In the genomic region with DNA sequence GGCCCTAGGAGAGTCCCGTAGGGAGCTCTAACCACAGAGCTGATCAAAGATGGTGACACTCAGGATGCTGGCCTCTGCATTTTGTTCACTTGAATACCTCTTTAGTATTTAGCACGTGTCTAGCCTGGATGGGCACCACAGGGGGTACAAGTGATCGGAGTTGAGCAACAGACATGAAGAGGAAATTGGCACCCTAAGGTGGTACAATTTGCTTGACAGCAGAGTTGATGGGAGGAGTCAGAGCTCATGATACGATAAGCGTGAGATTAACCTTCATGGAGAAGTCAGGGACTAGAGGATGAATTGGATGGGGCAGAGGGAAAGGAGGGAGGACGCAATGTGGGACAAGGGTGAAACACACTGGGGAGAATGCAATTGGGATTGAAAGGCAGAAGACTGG, we compare ENCODE assay signal across 21 cellular contexts. TPM values are rescaled to one million over a fixed set of nuclear protein-coding genes. Genes with fewer than 3 reads are reported as not detected.
DNase-seq lines count a peak whose midpoint lies in the region; ATAC-seq, FAIRE-seq and TF ChIP-seq lines count a peak whose summit lies in the region.
"Had no signal": no experiment of that assay in that cellular context is flagged by ENCODE, and none has a peak within 500 bp of the region (broad histone marks: within the 10 kb centered on the region; RNA-seq: fewer than 3 reads in every experiment).

No MANE protein-coding gene starts in this region.

- FAIRE-seq in RCC 7860 (lab: Jason Lieb, UNC), result no peak
- FAIRE-seq: islet of Langerhans had no signal

- peaks cover 0 to 21% (median 14%) of the 10 kb centered on the region in 10 experiments; a peak in 17 of 20 replicates for H3K4me1 ChIP-seq in BLaER1 treated with 17β-estradiol and CSF1 and Interleukin-3, amounts not matched to agents 10 nM and 100 nM
- H3K4me1 ChIP-seq in CD8-positive, alpha-beta memory T cell (ENCODE audit: insufficient read depth, low read length), result no peaks in the 10 kb centered on the region
- H3K4me1 ChIP-seq: heart right ventricle, uterus had no signal

- peaks cover 22% of the 10 kb centered on the region for H3K27me3 Mint-ChIP-seq in progenitor cell of endocrine pancreas
- H3K27me3 Mint-ChIP-seq in CD8-positive, alpha-beta memory T cell, result peaks cover 12 to 17% of the 10 kb centered on the region in 2 donors

- H3K36me3 Mint-ChIP-seq in progenitor cell of endocrine pancreas (ENCODE audit: insufficient read depth), result peaks cover 10% of the 10 kb centered on the region
- peaks cover 5 to 14% (median 6%) of the 10 kb centered on the region in 3 donors for H3K36me3 Mint-ChIP-seq in CD8-positive, alpha-beta memory T cell

- no peak overlapping the region for H3K27ac ChIP-seq in BLaER1 treated with 17β-estradiol and CSF1 and Interleukin-3, amounts not matched to agents 10 nM and 100 nM
- no peak overlapping the region for H3K27ac ChIP-seq in CD8-positive, alpha-beta memory T cell (ENCODE audit: low read depth, low read length)
- H3K27ac ChIP-seq: heart right ventricle, uterus had no signal

- H3K36me3 ChIP-seq in BLaER1 treated with 17β-estradiol and CSF1 and Interleukin-3, amounts not matched to agents 10 nM and 100 nM, result peaks cover 14 to 29% (median 26%) of the 10 kb centered on the region in 11 experiments
- no peaks in the 10 kb centered on the region for H3K36me3 ChIP-seq in CD8-positive, alpha-beta memory T cell (ENCODE audit: insufficient read depth, low read length)
- H3K36me3 ChIP-seq: MG63, uterus had no signal

- no peak for ATAC-seq in GM21381 (IDR thresholded peaks at IDR 0.05; ENCODE audit: unreplicated experiment)
- ATAC-seq: effector memory CD8-positive, alpha-beta T cell; stimulated activated memory B cell treated with anti-CD40 and anti-IgM and Interleukin-4, amounts not matched to agents 10 μg/mL and 1 μg/mL and 100 μg/mL, for 72 hours had no signal

- DNase-seq in NCI-H748 (lab: John Stamatoyannopoulos, UW; ENCODE audit: unreplicated experiment) (peak; percentile 16), NCI-H748 treated with DMSO at 0.1 percent for 48 hours (lab: John Stamatoyannopoulos, UW) (no peak), RCC 7860 (ENCODE audit: low spot score) (peak; percentile 9), progenitor cell of endocrine pancreas (ENCODE audit: low spot score, unreplicated experiment) (no peak), NCI-H524 (lab: John Stamatoyannopoulos, UW) (no peak)
- DNase-seq in CD8-positive, alpha-beta memory T cell, result no peak
- DNase-seq: activated CD4-positive, alpha-beta T cell treated with anti-CD3 and anti-CD28 coated beads for 1 hour; activated T-cell treated with anti-CD3 and anti-CD28 coated beads, Interleukin-2, amount 50 U/mL, for 1 hour; amygdala; effector memory CD8-positive, alpha-beta T cell; heart right ventricle; mammary epithelial cell; MG63; naive B cell; NCI-H2081 treated with DMSO at 0.1 percent for 48 hours; SHP77; uterus had no signal

- no peaks in the 10 kb centered on the region for H3K9me3 Mint-ChIP-seq in progenitor cell of endocrine pancreas (ENCODE audit: low read depth)
- no peaks in the 10 kb centered on the region for H3K9me3 Mint-ChIP-seq in CD8-positive, alpha-beta memory T cell
- H3K9me3 Mint-ChIP-seq: effector memory CD8-positive, alpha-beta T cell; naive B cell; stimulated activated memory B cell treated with anti-CD40 and anti-IgM and Interleukin-4, amounts not matched to agents 10 μg/mL and 1 μg/mL and 100 μg/mL, for 72 hours had no signal

- H3K9me3 ChIP-seq in BLaER1 treated with 17β-estradiol and CSF1 and Interleukin-3, amounts not matched to agents 10 nM and 100 nM (replicated peaks in 1 of 11), result no peaks in the 10 kb centered on the region
- H3K9me3 ChIP-seq in CD8-positive, alpha-beta memory T cell (ENCODE audit: low read length), result no peaks in the 10 kb centered on the region
- H3K9me3 ChIP-seq: heart right ventricle, MG63, uterus had no signal

- H3K4me3 ChIP-seq in BLaER1 treated with 17β-estradiol and CSF1 and Interleukin-3, amounts not matched to agents 10 nM and 100 nM, result no peak overlapping the region
- no peak overlapping the region for H3K4me3 ChIP-seq in CD8-positive, alpha-beta memory T cell (ENCODE audit: low read length)
- H3K4me3 ChIP-seq: heart right ventricle, MG63, uterus had no signal

- H4K20me1 ChIP-seq in BLaER1 treated with 17β-estradiol and CSF1 and Interleukin-3, amounts not matched to agents 10 nM and 100 nM, result peaks cover 0 to 20% (median 6%) of the 10 kb centered on the region in 11 experiments; a peak in 9 of 22 replicates

- no peak overlapping the region for H3K4me3 Mint-ChIP-seq in progenitor cell of endocrine pancreas (ENCODE audit: low read depth)
- H3K4me3 Mint-ChIP-seq in CD8-positive, alpha-beta memory T cell, result no peak overlapping the region
- H3K4me3 Mint-ChIP-seq: effector memory CD8-positive, alpha-beta T cell; naive B cell; stimulated activated memory B cell treated with anti-CD40 and anti-IgM and Interleukin-4, amounts not matched to agents 10 μg/mL and 1 μg/mL and 100 μg/mL, for 72 hours had no signal

- no peak overlapping the region for H3K9ac ChIP-seq in BLaER1 treated with 17β-estradiol and CSF1 and Interleukin-3, amounts not matched to agents 10 nM and 100 nM

- POLR2A ChIA-PET in CD8-positive, alpha-beta memory T cell (lab: Charles Lee), result no interaction called here

- peak overlapping the region in 6 of 11 experiments; percentile 4 to 50 (median 36); a peak in 10 of 22 replicates for H3K4me2 ChIP-seq in BLaER1 treated with 17β-estradiol and CSF1 and Interleukin-3, amounts not matched to agents 10 nM and 100 nM

- H3K27ac Mint-ChIP-seq in progenitor cell of endocrine pancreas, result peak overlapping the region; percentile 32
- no peak overlapping the region for H3K27ac Mint-ChIP-seq in CD8-positive, alpha-beta memory T cell
- H3K27ac Mint-ChIP-seq: effector memory CD8-positive, alpha-beta T cell; stimulated activated memory B cell treated with anti-CD40 and anti-IgM and Interleukin-4, amounts not matched to agents 10 μg/mL and 1 μg/mL and 100 μg/mL, for 72 hours had no signal

- CTCF ChIA-PET in CD8-positive, alpha-beta memory T cell (lab: Charles Lee), result interaction anchor here (2.1 kb wide), 1 partner anchor 32 kb away, joined by 7 read pairs; a partner anchor contains a TSS

- no peak for TF ChIP-seq CTCF in progenitor cell of endocrine pancreas (IDR thresholded peaks at IDR 0.05; ENCODE audit: unreplicated experiment)

- H3K4me1 Mint-ChIP-seq in progenitor cell of endocrine pancreas (ENCODE audit: low read depth), result no peaks in the 10 kb centered on the region
- H3K4me1 Mint-ChIP-seq in CD8-positive, alpha-beta memory T cell, result no peaks in the 10 kb centered on the region
- H3K4me1 Mint-ChIP-seq: naive B cell; stimulated activated memory B cell treated with anti-CD40 and anti-IgM and Interleukin-4, amounts not matched to agents 10 μg/mL and 1 μg/mL and 100 μg/mL, for 72 hours had no signal

- H3K27me3 ChIP-seq in BLaER1 treated with 17β-estradiol and CSF1 and Interleukin-3, amounts not matched to agents 10 nM and 100 nM, result no peaks in the 10 kb centered on the region
- H3K27me3 ChIP-seq in CD8-positive, alpha-beta memory T cell (ENCODE audit: insufficient read depth, low read length, poor library complexity, severe bottlenecking), result peaks cover 9% of the 10 kb centered on the region
- H3K27me3 ChIP-seq: MG63, uterus had no signal

RNA-seq across cellular contexts. Expression of a gene that starts 9.9 kb away (rescaled TPM):
- 19.4 and 19.5 TPM in 2 replicates for total RNA-seq in progenitor cell of endocrine pancreas
- total RNA-seq in CD8-positive, alpha-beta memory T cell, result 10 to 100 TPM; 14.7 to 16.6 TPM
- polyA plus RNA-seq in CD8-positive, alpha-beta memory T cell, result 8.6 TPM

RNA-seq across cellular contexts. Expression of a gene that starts 32.5 kb away (rescaled TPM):
- total RNA-seq in progenitor cell of endocrine pancreas, result 17.5 and 18.5 TPM in 2 replicates
- 10 to 100 TPM; 19.7 to 20.4 TPM for total RNA-seq in CD8-positive, alpha-beta memory T cell
- 5.0 TPM for polyA plus RNA-seq in CD8-positive, alpha-beta memory T cell

RNA-seq across cellular contexts. Expression of a gene that starts 34.2 kb away (rescaled TPM):
- total RNA-seq in progenitor cell of endocrine pancreas, result 47.0 and 53.5 TPM in 2 replicates
- 10 to 100 TPM; 35.8 to 36.6 TPM for total RNA-seq in CD8-positive, alpha-beta memory T cell
- 1.5 TPM for polyA plus RNA-seq in CD8-positive, alpha-beta memory T cell

Comparison
In these comparisons a context has a peak if more than half of its experiments do, and no peak if none do; other contexts are left out.
1. DNase-seq: peak in NCI-H748 (single experiment) and RCC 7860 (single experiment); none in NCI-H748 treated with DMSO at 0.1 percent for 48 hours (single experiment), progenitor cell of endocrine pancreas (single experiment), CD8-positive, alpha-beta memory T cell (0 of 5) and NCI-H524 (0 of 2).